ENCODE assay signal across 33 cellular contexts in the genomic region with DNA sequence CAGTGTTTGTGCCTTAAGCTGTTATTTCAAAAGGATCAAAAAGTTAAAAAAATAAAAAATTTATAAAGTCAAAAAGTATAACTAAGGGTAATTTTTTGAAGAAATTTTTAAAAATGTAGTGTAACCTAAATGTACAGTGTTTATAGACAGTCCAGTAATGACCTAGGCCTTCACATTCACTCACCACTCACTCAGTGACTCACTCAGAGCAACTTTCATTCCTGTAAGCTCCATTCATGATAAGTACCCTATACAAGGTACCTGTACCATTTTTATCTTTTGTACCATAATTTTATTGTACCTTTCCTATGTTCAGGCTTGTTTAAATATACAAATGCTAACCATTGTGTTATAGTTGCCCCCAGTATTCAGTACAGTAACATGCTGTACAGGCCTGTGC. TPM values are rescaled to one million over a fixed set of nuclear protein-coding genes. Genes with fewer than 3 reads are reported as not detected.
DNase-seq lines count a peak whose midpoint lies in the region; ATAC-seq, FAIRE-seq and TF ChIP-seq lines count a peak whose summit lies in the region.
"Had no signal": no experiment of that assay in that cellular context is flagged by ENCODE, and none has a peak within 500 bp of the region (broad histone marks: within the 10 kb centered on the region; RNA-seq: fewer than 3 reads in every experiment).

No MANE protein-coding gene starts in this region.

- no peak for DNase-seq in activated T-cell treated with anti-CD3 and anti-CD28 coated beads, Interleukin-2, amount 50 U/mL, for 72 hours
- no peak for DNase-seq in activated T-cell treated with anti-CD3 and anti-CD28 coated beads, Interleukin-2, amount 50 U/mL, for 1 hour
- DNase-seq in M059J (ENCODE audit: low read depth) = peak; percentile 39
- peak; percentile 62 for DNase-seq in bronchial epithelial cell (ENCODE audit: low read depth)
- DNase-seq in small intestine = no peak
- no peak for DNase-seq in NCI-H1436 treated with DMSO at 0.1 percent for 48 hours (lab: John Stamatoyannopoulos, UW)
- no peak for DNase-seq in NCI-H510A treated with DMSO at 0.1 percent for 48 hours (lab: John Stamatoyannopoulos, UW)
- no peak for DNase-seq in hypothalamus (lab: John Stamatoyannopoulos, UW)
- DNase-seq: activated CD4-positive, alpha-beta T cell treated with anti-CD3 and anti-CD28 coated beads for 4 hours; activated naive CD4-positive, alpha-beta T cell treated with anti-CD3 and anti-CD28 coated beads, Interleukin-2, amount 50 U/mL, for 16 hours; activated T-cell treated with anti-CD3 and anti-CD28 coated beads, Interleukin-2, amount 50 U/mL, for 48 hours; CD8-positive, alpha-beta T cell; central memory CD4-positive, alpha-beta T cell; DMS 273 treated with DMSO at 0.1 percent for 48 hours; GDM1; HCEC 1CT; KG1; left ventricle myocardium superior; naive B cell; NCI-H1417; NCI-H2107; NCI-H446 treated with DMSO at 0.1 percent for 48 hours; stimulated activated CD4-positive, alpha-beta T cell treated with anti-CD3 and anti-CD28 coated beads, Interleukin-4, amount 100 ng/mL, for 4 hours; stimulated activated naive B cell treated with anti-CD40 and anti-IgM and Interleukin-4, amounts not matched to agents 10 μg/mL and 1 μg/mL and 100 μg/mL, for 72 hours; T-helper 2 cell; testis had no signal

- no peak overlapping the region for H3K27ac ChIP-seq in small intestine (ENCODE audit: low read depth in 1 of 2, low read length in 1 of 2)
- H3K27ac ChIP-seq: ascending aorta, neutrophil, testis had no signal

- H3K4me1 Mint-ChIP-seq in activated T-cell treated with anti-CD3 and anti-CD28 coated beads, Interleukin-2, amount 50 U/mL, for 72 hours (ENCODE audit: low read depth) = peaks cover 10% of the 10 kb centered on the region

- H3K4me1 ChIP-seq in small intestine (ENCODE audit: control insufficient read depth in 2 of 2, insufficient read depth in 1 of 2, low read depth in 1 of 2, low read length in 1 of 2) = no peaks in the 10 kb centered on the region
- H3K4me1 ChIP-seq: ascending aorta, testis had no signal

- H3K36me3 ChIP-seq in bronchial epithelial cell (ENCODE audit: control insufficient read depth, insufficient read depth, low read length) (no peaks in the 10 kb centered on the region), small intestine (ENCODE audit: control insufficient read depth in 2 of 2, insufficient read depth in 2 of 2, low read length in 2 of 2) (peaks cover 2 to 3% of the 10 kb centered on the region in 2 donors)

- no peak for TF ChIP-seq CTCF in bronchial epithelial cell (IDR thresholded peaks at IDR 0.05; ENCODE audit: insufficient read depth, low read length, severe bottlenecking)

- H3K27me3 ChIP-seq in bronchial epithelial cell (ENCODE audit: control insufficient read depth, insufficient read depth, low read length) (no peaks in the 10 kb centered on the region), small intestine (ENCODE audit: control insufficient read depth in 2 of 2, insufficient read depth in 2 of 2, low read length in 2 of 2) (no peaks in the 10 kb centered on the region)
- H3K27me3 ChIP-seq: ascending aorta, neutrophil, testis had no signal

- H3K4me3 ChIP-seq in bronchial epithelial cell (ENCODE audit: low read depth, low read length) = no peak overlapping the region
- no peak overlapping the region for H3K4me3 ChIP-seq in small intestine (ENCODE audit: low read depth in 1 of 2, low read length in 2 of 2)
- H3K4me3 ChIP-seq: ascending aorta, testis had no signal

- no peaks in the 10 kb centered on the region for H3K9me3 Mint-ChIP-seq in activated T-cell treated with anti-CD3 and anti-CD28 coated beads, Interleukin-2, amount 50 U/mL, for 72 hours
- H3K9me3 Mint-ChIP-seq: CD8-positive, alpha-beta T cell; mesothelial cell of epicardium; naive B cell; stimulated activated naive B cell treated with anti-CD40 and anti-IgM and Interleukin-4, amounts not matched to agents 10 μg/mL and 1 μg/mL and 100 μg/mL, for 72 hours had no signal

- H3K27me3 Mint-ChIP-seq in activated T-cell treated with anti-CD3 and anti-CD28 coated beads, Interleukin-2, amount 50 U/mL, for 72 hours (ENCODE audit: low read depth) = no peaks in the 10 kb centered on the region
- H3K27me3 Mint-ChIP-seq: naive B cell; progenitor cell of endocrine pancreas; stimulated activated naive B cell treated with anti-CD40 and anti-IgM and Interleukin-4, amounts not matched to agents 10 μg/mL and 1 μg/mL and 100 μg/mL, for 72 hours had no signal

- FAIRE-seq in bronchial epithelial cell (lab: Jason Lieb, UNC) = no peak
- FAIRE-seq in small intestine (lab: Jason Lieb, UNC) = peak; percentile 51
- FAIRE-seq: endometrium had no signal

- H3K27ac Mint-ChIP-seq in activated T-cell treated with anti-CD3 and anti-CD28 coated beads, Interleukin-2, amount 50 U/mL, for 72 hours = no peak overlapping the region
- H3K27ac Mint-ChIP-seq: CD8-positive, alpha-beta T cell; mesothelial cell of epicardium; naive B cell; progenitor cell of endocrine pancreas; stimulated activated naive B cell treated with anti-CD40 and anti-IgM and Interleukin-4, amounts not matched to agents 10 μg/mL and 1 μg/mL and 100 μg/mL, for 72 hours had no signal

- no peaks in the 10 kb centered on the region for H3K9me3 ChIP-seq in small intestine (ENCODE audit: control insufficient read depth, low read depth)
- H3K9me3 ChIP-seq: ascending aorta, neutrophil, testis had no signal

- no peaks in the 10 kb centered on the region for H3K36me3 Mint-ChIP-seq in activated T-cell treated with anti-CD3 and anti-CD28 coated beads, Interleukin-2, amount 50 U/mL, for 72 hours (ENCODE audit: insufficient read depth in 2 of 2)

- ATAC-seq in activated T-cell treated with anti-CD3 and anti-CD28 coated beads, Interleukin-2, amount 50 U/mL, for 72 hours (replicated peaks in 1 of 2) = peak; percentile 74 to 77
- ATAC-seq: CD8-positive, alpha-beta T cell; left ventricle myocardium superior; Right ventricle myocardium inferior; sciatic nerve; stimulated activated naive B cell treated with anti-CD40 and anti-IgM and Interleukin-4, amounts not matched to agents 10 μg/mL and 1 μg/mL and 100 μg/mL, for 72 hours had no signal

- no peak overlapping the region for H3K4me3 Mint-ChIP-seq in activated T-cell treated with anti-CD3 and anti-CD28 coated beads, Interleukin-2, amount 50 U/mL, for 72 hours
- H3K4me3 Mint-ChIP-seq: CD8-positive, alpha-beta T cell; mesothelial cell of epicardium; naive B cell; stimulated activated naive B cell treated with anti-CD40 and anti-IgM and Interleukin-4, amounts not matched to agents 10 μg/mL and 1 μg/mL and 100 μg/mL, for 72 hours had no signal

RNA-seq across cellular contexts. Expression of a gene that starts 21.5 kb away (rescaled TPM):
- 10 to 100 TPM; 37.2 to 41.2 TPM for total RNA-seq in activated T-cell treated with anti-CD3 and anti-CD28 coated beads, Interleukin-2, amount 50 U/mL, for 72 hours
- total RNA-seq in M059J (2014; rRNA removed; shearing (Covaris generic)) = 58.5 and 63.3 TPM in 2 replicates
- total RNA-seq in bronchial epithelial cell = 32.0 and 35.0 TPM in 2 replicates
- 10 to 100 TPM; 11.4 to 24.0 (median 12.2) TPM for polyA plus RNA-seq in small intestine

RNA-seq across cellular contexts. Expression of a gene that starts 26.9 kb away (rescaled TPM):
- total RNA-seq in activated T-cell treated with anti-CD3 and anti-CD28 coated beads, Interleukin-2, amount 50 U/mL, for 72 hours = 100 to 1,000 TPM; 122 to 129 TPM
- total RNA-seq in M059J (2014; rRNA removed; shearing (Covaris generic)) = 54.2 and 66.5 TPM in 2 replicates
- total RNA-seq in bronchial epithelial cell = 77.6 and 81.6 TPM in 2 replicates
- polyA plus RNA-seq in small intestine = 10 to 100 TPM; 57.0 to 85.6 (median 73.4) TPM

RNA-seq across cellular contexts. Expression of a gene that starts 57.6 kb away (rescaled TPM):
- 10 to 100 TPM; 13.9 to 16.1 TPM for total RNA-seq in activated T-cell treated with anti-CD3 and anti-CD28 coated beads, Interleukin-2, amount 50 U/mL, for 72 hours
- 6.8 and 10.3 TPM in 2 replicates for total RNA-seq in M059J (2014; rRNA removed; shearing (Covaris generic))
- 17.6 and 24.3 TPM in 2 replicates for total RNA-seq in bronchial epithelial cell
- polyA plus RNA-seq in small intestine = 10 to 100 TPM; 13.2 to 19.9 (median 13.7) TPM

RNA-seq across cellular contexts. Expression of a gene that starts 57.7 kb away (rescaled TPM):
- total RNA-seq in activated T-cell treated with anti-CD3 and anti-CD28 coated beads, Interleukin-2, amount 50 U/mL, for 72 hours = 10 to 100 TPM; 31.9 to 32.8 TPM
- total RNA-seq in M059J (2014; rRNA removed; shearing (Covaris generic)) = 34.4 and 34.5 TPM in 2 replicates
- total RNA-seq in bronchial epithelial cell = 16.8 and 17.6 TPM in 2 replicates
- 10 to 100 TPM in 1 of 3 donors, 1 to 10 TPM in 2; 7.4 to 10.5 (median 8.4) TPM for polyA plus RNA-seq in small intestine

Comparison
In these comparisons a context has a peak if more than half of its experiments do, and no peak if none do; other contexts are left out.
1. DNase-seq: peak in M059J (single experiment) and bronchial epithelial cell (single experiment); none in activated T-cell treated with anti-CD3 and anti-CD28 coated beads, Interleukin-2, amount 50 U/mL, for 72 hours (0 of 2), activated T-cell treated with anti-CD3 and anti-CD28 coated beads, Interleukin-2, amount 50 U/mL, for 1 hour (single experiment), small intestine (single experiment), NCI-H1436 treated with DMSO at 0.1 percent for 48 hours (single experiment), NCI-H510A treated with DMSO at 0.1 percent for 48 hours (single experiment) and hypothalamus (0 of 51).